16 cellular contexts compared by ENCODE assay signal in genomic region chr6:89690944-89691324, GRCh38. TPM values are rescaled to one million over a fixed set of nuclear protein-coding genes. Genes with fewer than 3 reads are reported as not detected.
A peak's percentile ranks its signal among the peaks of the same experiment; 100 is the strongest.
DNase-seq lines count a peak whose midpoint lies in the region; ATAC-seq and TF ChIP-seq lines count a peak whose summit lies in the region.
"Had no signal": no experiment of that assay in that cellular context is flagged by ENCODE, and none has a peak within 500 bp of the region (broad histone marks: within the 10 kb centered on the region; RNA-seq: fewer than 3 reads in every experiment).

No MANE protein-coding gene starts in this region.

- peak overlapping the region; percentile 61 for H3K27ac Mint-ChIP-seq in activated CD8-positive, alpha-beta memory T cell treated with anti-CD3 and anti-CD28 coated beads, Interleukin-2, amount 10 ng/mL, durations not matched to agents 7 days and 5 days
- H3K27ac Mint-ChIP-seq in osteocyte (ENCODE audit: unreplicated experiment), result peak overlapping the region; percentile 10

- no peak overlapping the region for H3K4me3 ChIP-seq in NB4 (ENCODE audit: low read depth, low read length)
- H3K4me3 ChIP-seq: body of pancreas, mucosa of descending colon, SK-N-MC, thyroid gland had no signal

- H3K4me3 Mint-ChIP-seq in activated CD8-positive, alpha-beta memory T cell treated with anti-CD3 and anti-CD28 coated beads, Interleukin-2, amount 10 ng/mL, durations not matched to agents 7 days and 5 days, result no peak overlapping the region
- H3K4me3 Mint-ChIP-seq in osteocyte (ENCODE audit: unreplicated experiment), result no peak overlapping the region

- H3K9me3 Mint-ChIP-seq in activated CD8-positive, alpha-beta memory T cell treated with anti-CD3 and anti-CD28 coated beads, Interleukin-2, amount 10 ng/mL, durations not matched to agents 7 days and 5 days (ENCODE audit: low read depth), result no peaks in the 10 kb centered on the region
- no peaks in the 10 kb centered on the region for H3K9me3 Mint-ChIP-seq in osteocyte (ENCODE audit: unreplicated experiment)

- TF ChIP-seq CTCF in NB4 (IDR thresholded peaks at IDR 0.05; ENCODE audit: low read depth, low read length) (no peak), osteocyte (IDR thresholded peaks at IDR 0.05) (no peak)

- peaks cover 8% of the 10 kb centered on the region for H3K4me1 Mint-ChIP-seq in activated CD8-positive, alpha-beta memory T cell treated with anti-CD3 and anti-CD28 coated beads, Interleukin-2, amount 10 ng/mL, durations not matched to agents 7 days and 5 days
- no peaks in the 10 kb centered on the region for H3K4me1 Mint-ChIP-seq in osteocyte (ENCODE audit: unreplicated experiment)

- H3K36me3 Mint-ChIP-seq in activated CD8-positive, alpha-beta memory T cell treated with anti-CD3 and anti-CD28 coated beads, Interleukin-2, amount 10 ng/mL, durations not matched to agents 7 days and 5 days, result peaks cover 44% of the 10 kb centered on the region
- peaks cover 53% of the 10 kb centered on the region for H3K36me3 Mint-ChIP-seq in osteocyte (ENCODE audit: unreplicated experiment)

- TF ChIP-seq POLR2A in NB4 (IDR thresholded peaks at IDR 0.05; ENCODE audit: extremely low read depth, insufficient read length), result no peak

- no peak for ATAC-seq in activated CD8-positive, alpha-beta memory T cell treated with anti-CD3 and anti-CD28 coated beads, Interleukin-2, amount 10 ng/mL, durations not matched to agents 7 days and 5 days
- ATAC-seq: body of pancreas, mucosa of descending colon had no signal

- H3K27me3 Mint-ChIP-seq in activated CD8-positive, alpha-beta memory T cell treated with anti-CD3 and anti-CD28 coated beads, Interleukin-2, amount 10 ng/mL, durations not matched to agents 7 days and 5 days, result no peaks in the 10 kb centered on the region
- H3K27me3 Mint-ChIP-seq in osteocyte (ENCODE audit: unreplicated experiment), result no peaks in the 10 kb centered on the region

- CTCF ChIA-PET in activated CD8-positive, alpha-beta memory T cell treated with anti-CD3 and anti-CD28 coated beads, Interleukin-2, amount 10 ng/mL, durations not matched to agents 7 days and 5 days (lab: Charles Lee), result interaction anchor here (0.9 kb wide), 1 partner anchor 9 kb away, joined by 3 read pairs; no protein-coding TSS in a partner anchor

- H3K27ac ChIP-seq in cingulate gyrus (ENCODE audit: low read depth, low read length), result peak overlapping the region; percentile 63
- H3K27ac ChIP-seq: body of pancreas, SK-N-MC, thyroid gland, VCaP had no signal

- no peak for DNase-seq in activated CD8-positive, alpha-beta memory T cell treated with anti-CD3 and anti-CD28 coated beads, Interleukin-2, amount 10 ng/mL, durations not matched to agents 7 days and 5 days
- DNase-seq in activated CD8-positive, alpha-beta memory T cell treated with anti-CD3 and anti-CD28 coated beads, Interleukin-2, amount 50 U/mL, for 4 hours, result no peak
- DNase-seq in NB4 (ENCODE audit: low read depth), result peak; percentile 9
- DNase-seq in osteocyte (ENCODE audit: extremely low spot score, unreplicated experiment), result no peak
- DNase-seq in mesenteric fat pad (ENCODE audit: low spot score), result no peak
- DNase-seq in stimulated activated CD4-positive, alpha-beta T cell treated with anti-CD3 and anti-CD28 coated beads, Interleukin-2, amount 100 ng/mL, for 24 hours, result no peak
- DNase-seq in globus pallidus (ENCODE audit: low spot score), result no peak
- DNase-seq: body of pancreas; effector CD8-positive, alpha-beta T cell; mucosa of descending colon; NCI-H2227 treated with DMSO at 0.1 percent for 48 hours; posterior cingulate gyrus; thyroid gland had no signal

RNA-seq across cellular contexts. Expression of gene LYRM2, which starts 52.4 kb away (rescaled TPM):
- 10 to 100 TPM; 28.9 to 30.1 TPM for total RNA-seq in activated CD8-positive, alpha-beta memory T cell treated with anti-CD3 and anti-CD28 coated beads, Interleukin-2, amount 10 ng/mL, durations not matched to agents 7 days and 5 days
- total RNA-seq in osteocyte (32.0 and 34.4 TPM in 2 replicates), mesenteric fat pad (25.9 TPM)
